ENCODE assay signal across 1 cellular context in the genomic region with DNA sequence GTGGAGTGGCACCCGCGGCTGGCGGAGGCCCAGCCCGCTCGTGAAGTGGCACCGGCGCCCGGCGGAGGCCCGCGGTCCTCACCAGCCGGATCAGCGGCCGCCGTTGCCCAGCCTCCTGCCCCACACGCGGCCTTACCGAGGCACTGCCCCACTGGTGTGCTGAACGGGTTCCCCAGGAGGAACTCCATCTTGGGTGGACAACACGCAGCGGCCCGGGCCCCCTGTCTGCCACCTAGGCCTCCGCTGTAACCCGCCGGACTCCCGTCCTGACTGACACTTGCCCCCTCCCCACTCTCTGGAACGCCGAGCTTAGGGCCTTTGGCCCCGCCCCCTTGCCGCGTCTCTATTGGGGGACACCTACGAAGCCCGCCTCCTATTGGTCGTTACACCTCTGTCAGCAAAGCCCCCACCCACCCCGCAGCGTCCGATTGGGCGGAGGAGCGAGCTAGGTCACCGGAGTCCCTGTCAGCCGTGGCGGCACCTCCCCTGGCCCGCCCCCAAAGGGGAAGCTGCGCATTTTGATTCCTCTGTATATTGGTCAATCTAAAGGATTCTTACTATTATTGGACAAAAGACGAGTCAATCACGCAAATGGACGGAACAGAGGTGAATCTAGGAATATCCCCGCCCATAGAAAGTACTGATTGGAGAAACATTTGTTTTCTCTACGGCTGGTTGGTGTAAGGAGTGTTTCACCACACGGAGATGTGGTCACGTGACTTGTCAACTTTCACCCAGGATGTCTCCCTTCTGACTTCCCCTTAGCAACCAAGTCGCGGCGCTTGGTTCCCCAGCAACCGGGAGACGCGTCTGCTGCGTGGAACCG.
TF ChIP-seq lines count a peak whose summit lies in the region.

A gene with protein sequence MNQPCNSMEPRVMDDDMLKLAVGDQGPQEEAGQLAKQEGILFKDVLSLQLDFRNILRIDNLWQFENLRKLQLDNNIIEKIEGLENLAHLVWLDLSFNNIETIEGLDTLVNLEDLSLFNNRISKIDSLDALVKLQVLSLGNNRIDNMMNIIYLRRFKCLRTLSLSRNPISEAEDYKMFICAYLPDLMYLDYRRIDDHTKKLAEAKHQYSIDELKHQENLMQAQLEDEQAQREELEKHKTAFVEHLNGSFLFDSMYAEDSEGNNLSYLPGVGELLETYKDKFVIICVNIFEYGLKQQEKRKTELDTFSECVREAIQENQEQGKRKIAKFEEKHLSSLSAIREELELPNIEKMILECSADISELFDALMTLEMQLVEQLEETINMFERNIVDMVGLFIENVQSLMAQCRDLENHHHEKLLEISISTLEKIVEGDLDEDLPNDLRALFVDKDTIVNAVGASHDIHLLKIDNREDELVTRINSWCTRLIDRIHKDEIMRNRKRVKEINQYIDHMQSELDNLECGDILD (plus strand): TSS at position 737 of the 826 bp plus-strand sequence. CDS start 4,737 bp downstream, outside the sequence.
TSS of gene TOM1L2 (minus strand) at position 275 of the 826 bp plus-strand sequence. CDS start at position 188, 87 bp downstream.

TF ChIP-seq in HEK293, 187 proteins besides CTCF, POLR2A, EP300 and RAD21 (continued from another document):
- no peak for TF ChIP-seq GLI2 (tag by site-specific recombination; IDR thresholded peaks at IDR 0.05; ENCODE audit: borderline replicate concordance, low read depth)
- no peak for TF ChIP-seq TCF7L2 (IDR thresholded peaks at IDR 0.05; ENCODE audit: borderline replicate concordance, low read depth, low read length)
- TF ChIP-seq GLI4 (tag by site-specific recombination; IDR thresholded peaks at IDR 0.05): 0 out of 2 replicates have a peak, but pooled peaks have one; percentile 52
- no peak for TF ChIP-seq ZIC2 (tag by site-specific recombination; IDR thresholded peaks at IDR 0.05)
- no peak for TF ChIP-seq ZNF623 (tag by site-specific recombination; IDR thresholded peaks at IDR 0.05)
- no peak for TF ChIP-seq ZNF223 (tag by site-specific recombination; IDR thresholded peaks at IDR 0.05)
- peak; percentile 99 for TF ChIP-seq SP3 (tag by site-specific recombination; IDR thresholded peaks at IDR 0.05)
- TF ChIP-seq ZBTB7A (tag by site-specific recombination; IDR thresholded peaks at IDR 0.05; ENCODE audit: low read depth): 0 out of 2 replicates have a peak, but pooled peaks have one; percentile 62
- TF ChIP-seq ZNF76 (tag by site-specific recombination; IDR thresholded peaks at IDR 0.05; ENCODE audit: borderline replicate concordance, low read depth): no peak; the same call in 1 of the 2 replicates
- TF ChIP-seq ZNF112 (tag by site-specific recombination; IDR thresholded peaks at IDR 0.05): no peak
- TF ChIP-seq ZBTB17 (tag by site-specific recombination; IDR thresholded peaks at IDR 0.05): peak; percentile 81
- TF ChIP-seq ZNF133 (tag by site-specific recombination; IDR thresholded peaks at IDR 0.05): no peak
- TF ChIP-seq, protein P1, sequence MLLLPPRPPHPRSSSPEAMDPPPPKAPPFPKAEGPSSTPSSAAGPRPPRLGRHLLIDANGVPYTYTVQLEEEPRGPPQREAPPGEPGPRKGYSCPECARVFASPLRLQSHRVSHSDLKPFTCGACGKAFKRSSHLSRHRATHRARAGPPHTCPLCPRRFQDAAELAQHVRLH (tag by site-specific recombination; IDR thresholded peaks at IDR 0.05): no peak
- 0 out of 2 replicates have a peak, but pooled peaks have one; percentile 42 for TF ChIP-seq ZNF391 (tag by site-specific recombination; IDR thresholded peaks at IDR 0.05; ENCODE audit: borderline replicate concordance, low read depth)
- no peak for TF ChIP-seq ZNF585B (tag by site-specific recombination; IDR thresholded peaks at IDR 0.05)
- TF ChIP-seq ZSCAN16 (tag by site-specific recombination; IDR thresholded peaks at IDR 0.05): no peak
- 0 out of 2 replicates have a peak, but pooled peaks have one; percentile 27 for TF ChIP-seq IKZF3 (tag by site-specific recombination; IDR thresholded peaks at IDR 0.05)
- TF ChIP-seq HOXA7 (CRISPR knock-in tag; IDR thresholded peaks at IDR 0.05; ENCODE audit: borderline replicate concordance): no peak
- no peak for TF ChIP-seq ZNF148 (tag by site-specific recombination; IDR thresholded peaks at IDR 0.05; ENCODE audit: borderline replicate concordance)
- no peak for TF ChIP-seq ZNF843 (tag by site-specific recombination; IDR thresholded peaks at IDR 0.05)
- no peak for TF ChIP-seq SCRT1 (tag by site-specific recombination; IDR thresholded peaks at IDR 0.05; ENCODE audit: borderline replicate concordance)
- peak; percentile 99 for TF ChIP-seq PBX3 (CRISPR knock-in tag; IDR thresholded peaks at IDR 0.05)
- no peak for TF ChIP-seq ZNF10 (tag by site-specific recombination; IDR thresholded peaks at IDR 0.05)
- TF ChIP-seq SP2 (tag by site-specific recombination; IDR thresholded peaks at IDR 0.05): peak; percentile 100
- no peak for TF ChIP-seq ZNF169 (tag by site-specific recombination; IDR thresholded peaks at IDR 0.05)
- TF ChIP-seq ZNF416 (tag by site-specific recombination; IDR thresholded peaks at IDR 0.05): no peak
- no peak for TF ChIP-seq ZSCAN5A (tag by site-specific recombination; IDR thresholded peaks at IDR 0.05)
